In genomic region chr10:24723386-24723787, GRCh38 we compare ENCODE assay signal across 8 cellular contexts. TPM values are rescaled to one million over a fixed set of nuclear protein-coding genes. Genes with fewer than 3 reads are reported as not detected.
DNase-seq lines count a peak whose midpoint lies in the region; ATAC-seq and TF ChIP-seq lines count a peak whose summit lies in the region.

No MANE protein-coding gene starts in this region.

- TF ChIP-seq CTCF in cardiac muscle cell (IDR thresholded peaks at IDR 0.05; ENCODE audit: low read depth, low read length), result no peak

- H3K4me1 ChIP-seq in cardiac muscle cell (ENCODE audit: low read depth) (peaks cover 24% of the 10 kb centered on the region), SJCRH30 (peaks cover 21% of the 10 kb centered on the region)

- H3K27me3 ChIP-seq in cardiac muscle cell (no peaks in the 10 kb centered on the region), SJCRH30 (no peaks in the 10 kb centered on the region)

- H3K4me3 Mint-ChIP-seq in central memory CD8-positive, alpha-beta T cell, result peak overlapping the region; percentile 89

- H3K36me3 Mint-ChIP-seq in central memory CD8-positive, alpha-beta T cell (ENCODE audit: insufficient read depth), result peaks cover 10% of the 10 kb centered on the region

- ATAC-seq in Right ventricle myocardium inferior (no peak), HG02884 (IDR thresholded peaks at IDR 0.05; ENCODE audit: unreplicated experiment) (peak; percentile 16), esophagus mucosa (no peak)
- ATAC-seq in central memory CD8-positive, alpha-beta T cell (replicated peaks; ENCODE audit: extremely low read depth, poor library complexity, severe bottlenecking), result no peak

- no peak overlapping the region for H3K27ac Mint-ChIP-seq in central memory CD8-positive, alpha-beta T cell (ENCODE audit: low read depth)

- H3K4me1 Mint-ChIP-seq in central memory CD8-positive, alpha-beta T cell, result peaks cover 20% of the 10 kb centered on the region

- intact Hi-C loops in Right ventricle myocardium inferior (cut with DNase I), result loop anchor here (5.0 to 10.0 kb wide), 4 partner anchors 81 to 359 kb away; partner anchors contain the start of gene PRTFDC1

- H3K27ac ChIP-seq in cardiac muscle cell (peak overlapping the region; percentile 95), SJCRH30 (no peak overlapping the region; the same call in 1 of the 2 replicates)

- H3K9me3 ChIP-seq in cardiac muscle cell (ENCODE audit: low read depth) (no peaks in the 10 kb centered on the region), SJCRH30 (replicated peaks) (no peaks in the 10 kb centered on the region)

- H3K36me3 ChIP-seq in cardiac muscle cell (no peaks in the 10 kb centered on the region), SJCRH30 (no peaks in the 10 kb centered on the region)

- no peaks in the 10 kb centered on the region for H3K27me3 Mint-ChIP-seq in central memory CD8-positive, alpha-beta T cell

- DNase-seq in cardiac muscle cell (ENCODE audit: low read depth in 1 of 2, low spot score in 1 of 2), result peak in 1 of 2 donors; percentile 52
- no peak for DNase-seq in Right ventricle myocardium inferior (ENCODE audit: missing footprints)
- peak in 1 of 2 experiments; percentile 41 for DNase-seq in SJCRH30
- no peak for DNase-seq in central memory CD8-positive, alpha-beta T cell (ENCODE audit: low spot score in 2 of 2)
- DNase-seq in mucosa of gallbladder (ENCODE audit: low spot score), result peak; percentile 16
- no peak for DNase-seq in medulla oblongata (ENCODE audit: extremely low spot score)

- no peaks in the 10 kb centered on the region for H3K9me3 Mint-ChIP-seq in central memory CD8-positive, alpha-beta T cell

- H3K4me3 ChIP-seq in cardiac muscle cell (peak overlapping the region; percentile 89), SJCRH30 (peak overlapping the region; percentile 98)

RNA-seq across cellular contexts. Expression of gene ARHGAP21, which starts 0.3 kb away (rescaled TPM):
- total RNA-seq in cardiac muscle cell (39.2 and 88.2 TPM in 2 replicates), Right ventricle myocardium inferior (48.4 TPM), mucosa of gallbladder (94.3 TPM), esophagus mucosa (40.1 TPM)
- polyA plus RNA-seq in cardiac muscle cell, result 24.0 and 34.8 TPM in 2 replicates
- 38.0 and 48.7 TPM in 2 replicates for total RNA-seq in SJCRH30 (2014; rRNA removed; shearing (Covaris generic))
